In the genomic region with DNA sequence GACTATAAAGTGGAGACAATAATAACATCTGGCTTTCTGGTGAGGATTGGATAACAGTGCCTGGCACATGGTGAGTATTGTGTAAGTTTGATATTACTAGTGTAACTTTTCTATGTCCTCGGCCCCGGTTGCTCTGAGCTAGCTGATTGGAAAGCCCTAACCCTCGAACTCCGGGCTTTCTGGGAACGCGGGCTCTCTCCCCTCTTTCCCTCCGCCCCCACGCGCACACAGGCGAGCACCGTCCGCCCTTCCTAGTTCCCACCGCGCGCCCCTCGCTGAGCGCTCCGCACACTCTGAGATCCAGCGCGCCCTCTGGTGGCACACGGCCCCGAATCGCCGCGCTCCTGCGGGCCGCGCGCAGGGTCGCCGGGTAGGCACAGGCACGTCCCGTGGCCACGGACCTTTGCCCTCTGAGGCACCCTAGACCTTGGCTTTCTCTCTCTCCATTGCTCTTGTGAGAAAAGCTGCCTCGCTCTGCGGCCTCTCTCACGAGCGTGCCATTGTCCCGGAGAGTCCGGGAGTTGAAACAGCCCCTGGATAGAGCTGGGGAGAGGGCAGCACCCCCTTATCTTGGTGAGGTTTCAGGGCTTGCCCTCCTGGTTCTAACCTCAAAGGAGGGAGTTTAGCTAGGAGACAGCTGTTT, we compare ENCODE assay signal across 8 cellular contexts. TPM values are rescaled to one million over a fixed set of nuclear protein-coding genes. Genes with fewer than 3 reads are reported as not detected.
DNase-seq lines count a peak whose midpoint lies in the region; ATAC-seq and TF ChIP-seq lines count a peak whose summit lies in the region.

No MANE protein-coding gene starts in this region.

- no peak overlapping the region for H3K27ac ChIP-seq in WERI-Rb-1

- no peaks in the 10 kb centered on the region for H3K27me3 ChIP-seq in MG63
- H3K27me3 ChIP-seq in WERI-Rb-1 (ENCODE audit: insufficient read depth, low read depth, severe bottlenecking): no peaks in the 10 kb centered on the region

- 0 out of 2 replicates have a peak overlapping the region, but pooled peaks have one; percentile 12 for H3K4me3 ChIP-seq in MG63
- H3K4me3 ChIP-seq in WERI-Rb-1 (ENCODE audit: low read depth, low read length): 0 out of 2 replicates have a peak overlapping the region, but pooled peaks have one; percentile 18
- H3K4me3 ChIP-seq in cardiac fibroblast (replicated peaks in 1 of 2; ENCODE audit: low read depth in 2 of 2, low read length in 2 of 2): peak overlapping the region in 1 of 2 donors; percentile 32

- peak; percentile 33 to 75 (median 65) for DNase-seq in NCI-H1417 (lab: John Stamatoyannopoulos, UW)
- no peak for DNase-seq in NCI-H1417 treated with DMSO at 0.1 percent for 48 hours (lab: John Stamatoyannopoulos, UW)
- DNase-seq in MG63: peak; percentile 38
- DNase-seq in WERI-Rb-1: peak; percentile 74
- peak; percentile 46 to 51 for DNase-seq in cardiac fibroblast (ENCODE audit: low read depth in 2 of 2)
- DNase-seq in left kidney (ENCODE audit: low read depth, low spot score): peak; percentile 87
- DNase-seq in stimulated activated CD4-positive, alpha-beta T cell treated with anti-CD3 and anti-CD28 coated beads, TNF-alpha, amount 100 ng/mL, for 4 hours (ENCODE audit: low read depth in 3 of 3): peak; percentile 10 to 32 (median 10)

- H3K36me3 ChIP-seq in MG63 (no peaks in the 10 kb centered on the region), WERI-Rb-1 (no peaks in the 10 kb centered on the region)

- ATAC-seq in HG02852 (IDR thresholded peaks at IDR 0.05; ENCODE audit: unreplicated experiment): no peak

- TF ChIP-seq CTCF in WERI-Rb-1 (IDR thresholded peaks at IDR 0.05; ENCODE audit: low read depth, low read length): peak; percentile 88
- peak; percentile 47 for TF ChIP-seq CTCF in cardiac fibroblast (IDR thresholded peaks at IDR 0.05; ENCODE audit: low read depth, low read length)

- no peaks in the 10 kb centered on the region for H3K9me3 ChIP-seq in MG63
- no peaks in the 10 kb centered on the region for H3K9me3 ChIP-seq in WERI-Rb-1 (ENCODE audit: severe bottlenecking)

RNA-seq across cellular contexts. Expression of a gene that starts 23.2 kb away (rescaled TPM):
- 0.03 TPM in 1 of 2 replicates, not detected in the other for total RNA-seq in MG63 (2014; rRNA removed; shearing (Covaris generic); ENCODE audit: low replicate concordance)
